In genomic region chr11:15947681-15948648, GRCh38 we compare ENCODE assay signal across 1 cellular context.
TF ChIP-seq lines count a peak whose summit lies in the region.

No MANE protein-coding gene starts in this region.

TF ChIP-seq in HepG2, 621 proteins besides CTCF, POLR2A, EP300 and RAD21 (continued from another document):
- TF ChIP-seq PAF1 (CRISPR knock-in tag; IDR thresholded peaks at IDR 0.05), result no peak
- TF ChIP-seq ZNF577 (CRISPR knock-in tag; IDR thresholded peaks at IDR 0.05; ENCODE audit: borderline replicate concordance, low read depth), result no peak
- TF ChIP-seq RARA (CRISPR knock-in tag; IDR thresholded peaks at IDR 0.05), result 0 out of 2 replicates have a peak, but pooled peaks have one; percentile 9
- no peak for TF ChIP-seq BRD4 (CRISPR knock-in tag; IDR thresholded peaks at IDR 0.05)
- TF ChIP-seq JUN (CRISPR knock-in tag; IDR thresholded peaks at IDR 0.05), result 0 out of 2 replicates have a peak, but pooled peaks have one; percentile 39
- TF ChIP-seq ZNF670 (CRISPR knock-in tag; IDR thresholded peaks at IDR 0.05; ENCODE audit: borderline replicate concordance), result 0 out of 2 replicates have a peak, but pooled peaks have one; percentile 28
- TF ChIP-seq HNRNPLL (IDR thresholded peaks at IDR 0.05; ENCODE audit: low read depth, low read length, poor library complexity, severe bottlenecking), result no peak
- TF ChIP-seq JUNB (CRISPR knock-in tag; IDR thresholded peaks at IDR 0.05; ENCODE audit: borderline replicate concordance), result 0 out of 2 replicates have a peak, but pooled peaks have one; percentile 7
- TF ChIP-seq ZMAT5 (CRISPR knock-in tag; IDR thresholded peaks at IDR 0.05; ENCODE audit: borderline replicate concordance, low read depth), result no peak
- no peak for TF ChIP-seq MAFF (IDR thresholded peaks at IDR 0.05; ENCODE audit: low read depth, low read length)
- TF ChIP-seq SP1 (IDR thresholded peaks at IDR 0.05), result no peak
- no peak for TF ChIP-seq SP1 (CRISPR knock-in tag; IDR thresholded peaks at IDR 0.05)
- TF ChIP-seq GFI1 (CRISPR knock-in tag; IDR thresholded peaks at IDR 0.05; ENCODE audit: borderline replicate concordance), result no peak
- peak; percentile 51; the same call in 1 of the 2 replicates for TF ChIP-seq GATAD2A (CRISPR knock-in tag; IDR thresholded peaks at IDR 0.05)
- TF ChIP-seq HOMEZ (CRISPR knock-in tag; IDR thresholded peaks at IDR 0.05; ENCODE audit: low read depth), result peak; percentile 83
- TF ChIP-seq KAT2B (IDR thresholded peaks at IDR 0.05; ENCODE audit: borderline replicate concordance, low read depth, low read length), result 0 out of 2 replicates have a peak, but pooled peaks have one; percentile 29
- TF ChIP-seq FOXA3 (CRISPR knock-in tag; IDR thresholded peaks at IDR 0.05), result peak; percentile 82
- no peak for TF ChIP-seq SRSF9 (IDR thresholded peaks at IDR 0.05; ENCODE audit: borderline replicate concordance, insufficient read depth, low read depth, low read length, poor library complexity, severe bottlenecking)
- peak; percentile 16; the same call in 1 of the 2 replicates for TF ChIP-seq HDAC1 (CRISPR knock-in tag; IDR thresholded peaks at IDR 0.05)
- no peak for TF ChIP-seq REST (IDR thresholded peaks at IDR 0.05; ENCODE audit: borderline replicate concordance in 1 of 2, low read depth in 1 of 2, low read length in 2 of 2)
- TF ChIP-seq AGO1 (IDR thresholded peaks at IDR 0.05; ENCODE audit: low read depth, low read length, poor library complexity, severe bottlenecking), result no peak
- TF ChIP-seq FOXK2 (IDR thresholded peaks at IDR 0.05), result no peak
- TF ChIP-seq FOXA1 (IDR thresholded peaks at IDR 0.05), result no peak
- peak; percentile 76 for TF ChIP-seq FOXA1 (CRISPR knock-in tag; IDR thresholded peaks at IDR 0.05)
- peak; percentile 28; the same call in 1 of the 2 replicates for TF ChIP-seq HMGXB3 (CRISPR knock-in tag; IDR thresholded peaks at IDR 0.05; ENCODE audit: borderline replicate concordance)
- TF ChIP-seq ZNF644 (CRISPR knock-in tag; IDR thresholded peaks at IDR 0.05; ENCODE audit: low read depth), result peak; percentile 91
- TF ChIP-seq PLRG1 (conservative IDR thresholded peaks at IDR 0.05), result no peak
- no peak for TF ChIP-seq RXRB (CRISPR knock-in tag; IDR thresholded peaks at IDR 0.05; ENCODE audit: borderline replicate concordance)
- no peak for TF ChIP-seq CAMTA2 (CRISPR knock-in tag; IDR thresholded peaks at IDR 0.05; ENCODE audit: borderline replicate concordance)
- TF ChIP-seq NFIC (IDR thresholded peaks at IDR 0.05; ENCODE audit: low read length), result no peak
- TF ChIP-seq ARID5B (CRISPR knock-in tag; IDR thresholded peaks at IDR 0.05), result peak; percentile 58; the same call in 1 of the 2 replicates
- TF ChIP-seq FOSL2 (CRISPR knock-in tag; IDR thresholded peaks at IDR 0.05), result peak; percentile 90
- TF ChIP-seq FOSL1 (CRISPR knock-in tag; IDR thresholded peaks at IDR 0.05; ENCODE audit: borderline replicate concordance), result 0 out of 2 replicates have a peak, but pooled peaks have one; percentile 48
- TF ChIP-seq CCDC6 (CRISPR knock-in tag; IDR thresholded peaks at IDR 0.05), result no peak
- TF ChIP-seq ZNF678 (CRISPR knock-in tag; IDR thresholded peaks at IDR 0.05), result no peak
- TF ChIP-seq SOX6 (IDR thresholded peaks at IDR 0.05), result no peak
- TF ChIP-seq SOX6 (CRISPR knock-in tag; IDR thresholded peaks at IDR 0.05), result peak; percentile 41; the same call in 1 of the 2 replicates
- no peak for TF ChIP-seq PHF8 (CRISPR knock-in tag; IDR thresholded peaks at IDR 0.05)
- TF ChIP-seq FOXK1 (CRISPR knock-in tag; IDR thresholded peaks at IDR 0.05; ENCODE audit: borderline replicate concordance, low read depth), result 0 out of 2 replicates have a peak, but pooled peaks have one; percentile 21
